15 cellular contexts compared by ENCODE assay signal in the genomic region with DNA sequence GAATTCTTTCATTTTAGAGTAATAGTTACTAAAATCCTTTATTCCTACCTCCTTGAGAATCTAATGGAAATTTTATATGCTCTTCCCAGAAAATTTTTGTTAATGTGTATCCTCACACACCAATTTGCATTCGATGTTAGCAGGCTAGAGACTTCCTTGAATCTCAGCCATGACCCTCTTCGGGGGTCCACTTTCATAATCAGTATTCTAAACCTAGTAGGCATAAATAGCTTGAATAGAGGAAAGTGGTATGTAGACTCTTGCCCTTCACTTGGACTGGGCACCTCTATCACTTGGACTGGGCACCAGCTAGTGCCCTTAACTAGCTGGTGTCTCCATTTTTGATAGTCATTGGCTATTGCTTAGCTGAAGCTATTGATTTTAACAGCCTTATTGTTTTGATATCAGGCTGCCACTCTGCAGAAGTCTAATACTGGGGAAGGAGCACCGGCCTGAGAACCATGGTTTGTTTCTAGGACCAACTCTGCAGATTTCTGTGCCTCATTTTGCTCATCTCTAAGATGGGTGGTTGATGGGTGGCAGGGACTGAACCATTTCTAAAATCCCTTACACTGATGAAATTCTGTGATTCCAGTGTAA. TPM values are rescaled to one million over a fixed set of nuclear protein-coding genes. Genes with fewer than 3 reads are reported as not detected.
DNase-seq lines count a peak whose midpoint lies in the region; ATAC-seq and TF ChIP-seq lines count a peak whose summit lies in the region.
"Had no signal": no experiment of that assay in that cellular context is flagged by ENCODE, and none has a peak within 500 bp of the region (broad histone marks: within the 10 kb centered on the region; RNA-seq: fewer than 3 reads in every experiment).

No MANE protein-coding gene starts in this region.

- H3K4me3 Mint-ChIP-seq in stimulated activated naive CD8-positive, alpha-beta T cell treated with anti-CD3 and anti-CD28 coated beads, Interleukin-15, Interleukin-2, amounts not matched to agents 100 ng/mL and 50 ng/mL, for 24 hours = peak overlapping the region; percentile 90
- peak overlapping the region; percentile 94 for H3K4me3 Mint-ChIP-seq in central memory CD8-positive, alpha-beta T cell

- H3K9ac ChIP-seq in SU-DHL-6 (ENCODE audit: low read length) = peak overlapping the region; percentile 83

- peaks cover 5% of the 10 kb centered on the region for H3K9me3 Mint-ChIP-seq in stimulated activated naive CD8-positive, alpha-beta T cell treated with anti-CD3 and anti-CD28 coated beads, Interleukin-15, Interleukin-2, amounts not matched to agents 100 ng/mL and 50 ng/mL, for 24 hours
- H3K9me3 Mint-ChIP-seq in central memory CD8-positive, alpha-beta T cell = no peaks in the 10 kb centered on the region

- TF ChIP-seq CTCF in SU-DHL-6 (IDR thresholded peaks at IDR 0.05; ENCODE audit: insufficient read depth, low read length, poor library complexity, severe bottlenecking) (no peak), right atrium auricular region (IDR thresholded peaks at IDR 0.05) (no peak), upper lobe of left lung (IDR thresholded peaks at IDR 0.05) (no peak)

- H3K27ac Mint-ChIP-seq in stimulated activated naive CD8-positive, alpha-beta T cell treated with anti-CD3 and anti-CD28 coated beads, Interleukin-15, Interleukin-2, amounts not matched to agents 100 ng/mL and 50 ng/mL, for 24 hours = peak overlapping the region; percentile 100
- peak overlapping the region; percentile 77 for H3K27ac Mint-ChIP-seq in central memory CD8-positive, alpha-beta T cell (ENCODE audit: low read depth)

- H3F3A ChIP-seq in SU-DHL-6 (ENCODE audit: insufficient read depth) = peaks cover 33% of the 10 kb centered on the region

- H3K27me3 ChIP-seq in SU-DHL-6 (ENCODE audit: low read length) (no peaks in the 10 kb centered on the region), right atrium auricular region (no peaks in the 10 kb centered on the region), upper lobe of left lung (no peaks in the 10 kb centered on the region)
- H3K27me3 ChIP-seq: stomach had no signal

- no peaks in the 10 kb centered on the region for H3K9me2 ChIP-seq in SU-DHL-6 (replicated peaks; ENCODE audit: insufficient read depth, low read length)

- H3K27ac ChIP-seq in SU-DHL-6 (ENCODE audit: low read depth, low read length) (peak overlapping the region; percentile 94; the same call in 1 of the 2 replicates), right atrium auricular region (no peak overlapping the region), upper lobe of left lung (no peak overlapping the region)
- H3K27ac ChIP-seq: HL-60, neutrophil, stomach had no signal

- ATAC-seq in stimulated activated naive CD8-positive, alpha-beta T cell treated with anti-CD3 and anti-CD28 coated beads, Interleukin-15, Interleukin-2, amounts not matched to agents 100 U/mL and 50 U/mL, for 24 hours = no peak
- no peak for ATAC-seq in central memory CD8-positive, alpha-beta T cell (replicated peaks; ENCODE audit: extremely low read depth, poor library complexity, severe bottlenecking)
- ATAC-seq in upper lobe of left lung (ENCODE audit: low FRiP score in 2 of 2) = no peak

- 0 out of 2 replicates have a peak, but pooled peaks cover 2% of the 10 kb centered on the region for H3K36me3 ChIP-seq in SU-DHL-6 (ENCODE audit: low read length)
- no peaks in the 10 kb centered on the region for H3K36me3 ChIP-seq in right atrium auricular region
- no peaks in the 10 kb centered on the region for H3K36me3 ChIP-seq in upper lobe of left lung
- H3K36me3 ChIP-seq: neutrophil had no signal

- 81 to 90% methylated on average over 3 of the region's 3 CpGs for WGBS in upper lobe of left lung, 2 donors

- no peak overlapping the region for H2AFZ ChIP-seq in SU-DHL-6 (ENCODE audit: low read depth, low read length, severe bottlenecking)

- peak overlapping the region; percentile 92 for H3K4me2 ChIP-seq in SU-DHL-6 (ENCODE audit: low read depth, low read length, poor library complexity, severe bottlenecking)

- H3K9me3 ChIP-seq in SU-DHL-6 (ENCODE audit: insufficient read depth, low read length) (no peaks in the 10 kb centered on the region), right atrium auricular region (no peaks in the 10 kb centered on the region), upper lobe of left lung (no peaks in the 10 kb centered on the region)
- H3K9me3 ChIP-seq: neutrophil, stomach had no signal

- no peaks in the 10 kb centered on the region for H3K27me3 Mint-ChIP-seq in stimulated activated naive CD8-positive, alpha-beta T cell treated with anti-CD3 and anti-CD28 coated beads, Interleukin-15, Interleukin-2, amounts not matched to agents 100 ng/mL and 50 ng/mL, for 24 hours
- H3K27me3 Mint-ChIP-seq in central memory CD8-positive, alpha-beta T cell = no peaks in the 10 kb centered on the region

- DNase-seq in stimulated activated naive CD8-positive, alpha-beta T cell treated with anti-CD3 and anti-CD28 coated beads, Interleukin-15, Interleukin-2, amounts not matched to agents 100 U/mL and 50 U/mL, for 24 hours = no peak
- no peak for DNase-seq in central memory CD8-positive, alpha-beta T cell (ENCODE audit: low spot score in 2 of 2)
- DNase-seq in right atrium auricular region (ENCODE audit: low spot score) = no peak
- no peak for DNase-seq in medulla oblongata (ENCODE audit: extremely low spot score)
- DNase-seq in upper lobe of left lung = no peak
- no peak for DNase-seq in GDM1 (lab: John Stamatoyannopoulos, UW)
- DNase-seq: activated CD4-positive, CD25-positive, alpha-beta regulatory T cell treated with anti-CD3 and anti-CD28 coated beads, Interleukin-2, amount 50 U/mL, for 72 hours; caudate nucleus; NCI-H146; NCI-H524; stomach had no signal

- H3K4me1 ChIP-seq in right atrium auricular region = peaks cover 0 to 8% of the 10 kb centered on the region in 2 donors
- peaks cover 16 to 23% (median 20%) of the 10 kb centered on the region in 4 donors for H3K4me1 ChIP-seq in upper lobe of left lung

- H3K4me1 Mint-ChIP-seq in stimulated activated naive CD8-positive, alpha-beta T cell treated with anti-CD3 and anti-CD28 coated beads, Interleukin-15, Interleukin-2, amounts not matched to agents 100 ng/mL and 50 ng/mL, for 24 hours (ENCODE audit: low read depth) = peaks cover 72% of the 10 kb centered on the region
- peaks cover 81% of the 10 kb centered on the region for H3K4me1 Mint-ChIP-seq in central memory CD8-positive, alpha-beta T cell

- no peaks in the 10 kb centered on the region for H4K20me1 ChIP-seq in SU-DHL-6 (ENCODE audit: low read depth, low read length)

- no peak for TF ChIP-seq EP300 in upper lobe of left lung (IDR thresholded peaks at IDR 0.05)

- peaks cover 45% of the 10 kb centered on the region for H3K79me2 ChIP-seq in SU-DHL-6 (ENCODE audit: insufficient read depth, low read length)

- peaks cover 88% of the 10 kb centered on the region for H3K36me3 Mint-ChIP-seq in stimulated activated naive CD8-positive, alpha-beta T cell treated with anti-CD3 and anti-CD28 coated beads, Interleukin-15, Interleukin-2, amounts not matched to agents 100 ng/mL and 50 ng/mL, for 24 hours (ENCODE audit: low read depth)
- H3K36me3 Mint-ChIP-seq in central memory CD8-positive, alpha-beta T cell (ENCODE audit: insufficient read depth) = peaks cover 13% of the 10 kb centered on the region

- H3K4me3 ChIP-seq in SU-DHL-6 (ENCODE audit: insufficient read depth, low read length, poor library complexity, severe bottlenecking) (peak overlapping the region; percentile 65), right atrium auricular region (no peak overlapping the region), upper lobe of left lung (no peak overlapping the region)
- H3K4me3 ChIP-seq: stomach had no signal

- no peak for TF ChIP-seq POLR2A in upper lobe of left lung (IDR thresholded peaks at IDR 0.05)

RNA-seq across cellular contexts. Expression of a gene that starts 42.8 kb away (rescaled TPM):
- total RNA-seq in right atrium auricular region (10 to 100 TPM; 25.9 to 35.7 TPM), upper lobe of left lung (10 to 100 TPM; 12.7 to 24.2 (median 19.1) TPM)
